Comparison of ENCODE assay signal across 26 cellular contexts in the genomic region with DNA sequence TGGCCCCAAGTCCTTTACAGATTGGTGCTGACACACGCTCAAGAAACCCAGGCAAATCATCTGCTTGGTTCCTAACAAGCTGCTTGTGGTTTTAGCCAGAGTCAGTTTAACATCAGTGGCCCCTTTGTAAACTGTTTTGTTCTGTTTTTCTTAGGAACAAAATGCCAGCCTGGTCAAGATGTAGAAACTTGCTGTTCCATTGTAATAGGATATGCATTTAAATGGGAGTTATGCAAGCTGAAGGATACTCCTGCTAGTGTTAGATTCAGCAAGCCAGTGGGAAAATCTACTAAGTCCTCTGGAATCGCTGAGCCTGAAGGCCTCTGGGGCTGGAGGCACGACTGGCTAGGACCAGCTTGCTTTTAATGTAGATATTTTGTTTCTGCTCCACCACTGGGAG.
DNase-seq lines count a peak whose midpoint lies in the region; ATAC-seq, FAIRE-seq and TF ChIP-seq lines count a peak whose summit lies in the region.
"Had no signal": no experiment of that assay in that cellular context is flagged by ENCODE, and none has a peak within 500 bp of the region (broad histone marks: within the 10 kb centered on the region; RNA-seq: fewer than 3 reads in every experiment).

No MANE protein-coding gene starts in this region.

- H3F3A ChIP-seq in smooth muscle cell (ENCODE audit: low read depth): no peaks in the 10 kb centered on the region

- peaks cover 19% of the 10 kb centered on the region for H3K4me1 ChIP-seq in HUES48 (ENCODE audit: control insufficient read depth, insufficient read depth, low read length)
- peaks cover 0 to 4% (median 1%) of the 10 kb centered on the region in 4 experiments; a peak in 2 of 7 replicates for H3K4me1 ChIP-seq in H1 (replicated peaks in 1 of 4; ENCODE audit: control insufficient read depth in 3 of 4, insufficient read depth in 4 of 4, low read length in 3 of 4)
- no peaks in the 10 kb centered on the region for H3K4me1 ChIP-seq in mesenchymal stem cell (ENCODE audit: control insufficient read depth, insufficient read depth, low read depth, low read length)
- H3K4me1 ChIP-seq in smooth muscle cell (ENCODE audit: low read depth): peaks cover 19% of the 10 kb centered on the region
- H3K4me1 ChIP-seq in psoas muscle: no peaks in the 10 kb centered on the region
- H3K4me1 ChIP-seq: prostate gland, SJSA1 had no signal

- H4K91ac ChIP-seq in H1 (replicated peaks; ENCODE audit: insufficient read length, low read length): no peak overlapping the region
- H4K91ac ChIP-seq in mesenchymal stem cell (ENCODE audit: low read length): no peak overlapping the region

- TF ChIP-seq CTCF in H1 (IDR thresholded peaks at IDR 0.05; ENCODE audit: control extremely low read depth in 1 of 3, insufficient read depth in 1 of 3, low read depth in 1 of 3, low read length in 3 of 3): no peak
- TF ChIP-seq CTCF in smooth muscle cell (IDR thresholded peaks at IDR 0.05; ENCODE audit: borderline replicate concordance, insufficient read depth, poor library complexity, severe bottlenecking): no peak
- no peak for TF ChIP-seq CTCF in psoas muscle (IDR thresholded peaks at IDR 0.05)

- no peak for ATAC-seq in psoas muscle
- ATAC-seq: stimulated activated naive CD8-positive, alpha-beta T cell treated with anti-CD3 and anti-CD28 coated beads, Interleukin-15, amount 100 ng/mL, for 72 hours had no signal

- peaks cover 58% of the 10 kb centered on the region for H3K27me3 ChIP-seq in HUES48 (ENCODE audit: control insufficient read depth, insufficient read depth, low read length)
- peaks cover 5 to 44% (median 24%) of the 10 kb centered on the region in 4 experiments for H3K27me3 ChIP-seq in H1 (replicated peaks in 1 of 4; ENCODE audit: control insufficient read depth in 3 of 4, extremely low read depth in 1 of 4, insufficient read depth in 3 of 4, low read length in 3 of 4)
- no peaks in the 10 kb centered on the region for H3K27me3 ChIP-seq in mesenchymal stem cell (ENCODE audit: control insufficient read depth in 1 of 2, insufficient read depth in 1 of 2, low read length in 2 of 2)
- H3K27me3 ChIP-seq in smooth muscle cell (ENCODE audit: low read depth): no peaks in the 10 kb centered on the region
- H3K27me3 ChIP-seq in psoas muscle (ENCODE audit: insufficient read depth in 3 of 3, low read length in 2 of 3): no peaks in the 10 kb centered on the region
- H3K27me3 ChIP-seq: SJSA1 had no signal

- H3K36me3 ChIP-seq in HUES48 (ENCODE audit: control insufficient read depth, insufficient read depth, low read length) (no peaks in the 10 kb centered on the region), H1 (ENCODE audit: control insufficient read depth in 2 of 4, insufficient read depth in 4 of 4, low read length in 3 of 4) (no peaks in the 10 kb centered on the region), mesenchymal stem cell (ENCODE audit: control insufficient read depth in 1 of 2, insufficient read depth in 2 of 2, low read depth in 1 of 2, low read length in 2 of 2) (no peaks in the 10 kb centered on the region), smooth muscle cell (ENCODE audit: low read depth) (no peaks in the 10 kb centered on the region), psoas muscle (ENCODE audit: insufficient read depth in 1 of 2, low read depth in 1 of 2) (no peaks in the 10 kb centered on the region)
- H3K36me3 ChIP-seq: prostate gland, SJSA1 had no signal

- H2BK15ac ChIP-seq in H1 (ENCODE audit: low read length): no peak overlapping the region
- H2BK15ac ChIP-seq in mesenchymal stem cell (ENCODE audit: low read depth, poor library complexity, severe bottlenecking): no peak overlapping the region

- H2AFZ ChIP-seq in H1 (ENCODE audit: low read length) (no peak overlapping the region), mesenchymal stem cell (ENCODE audit: low read depth, low read length) (no peak overlapping the region), smooth muscle cell (ENCODE audit: low read depth) (peak overlapping the region; percentile 41)

- H2AK5ac ChIP-seq in H1 (ENCODE audit: low read depth, low read length) (no peak overlapping the region), mesenchymal stem cell (ENCODE audit: low read length, severe bottlenecking) (no peak overlapping the region)

- no peak for TF ChIP-seq EP300 in H1 (IDR thresholded peaks at IDR 0.05; ENCODE audit: borderline replicate concordance in 1 of 2, low read depth in 2 of 2, low read length in 2 of 2)

- TF ChIP-seq POLR2A in H1 (IDR thresholded peaks at IDR 0.05; ENCODE audit: control extremely low read depth in 1 of 2, low read depth in 2 of 2, low read length in 2 of 2): no peak

- H4K5ac ChIP-seq in H1 (ENCODE audit: insufficient read length, low read depth, low read length): no peak overlapping the region

- H3K79me2 ChIP-seq in H1 (ENCODE audit: control insufficient read depth in 1 of 2, insufficient read depth in 2 of 2, low read length in 2 of 2): no peaks in the 10 kb centered on the region
- no peaks in the 10 kb centered on the region for H3K79me2 ChIP-seq in smooth muscle cell (ENCODE audit: low read depth)

- no peaks in the 10 kb centered on the region for H3K9me3 ChIP-seq in HUES48 (ENCODE audit: control insufficient read depth, insufficient read depth, low read length)
- H3K9me3 ChIP-seq in H1 (ENCODE audit: insufficient read depth in 2 of 2, low read depth in 1 of 2, low read length in 1 of 2): no peaks in the 10 kb centered on the region
- no peaks in the 10 kb centered on the region for H3K9me3 ChIP-seq in mesenchymal stem cell (ENCODE audit: control insufficient read depth, low read length)
- no peaks in the 10 kb centered on the region for H3K9me3 ChIP-seq in smooth muscle cell (replicated peaks; ENCODE audit: low read depth)
- no peaks in the 10 kb centered on the region for H3K9me3 ChIP-seq in psoas muscle
- H3K9me3 ChIP-seq: prostate gland, SJSA1 had no signal

- DNase-seq in H1 (ENCODE audit: low read depth in 1 of 2, low spot score in 2 of 2) (peak in 1 of 2 experiments; percentile 10), mesenchymal stem cell (peak; percentile 33), smooth muscle cell (lab: John Stamatoyannopoulos, UW; ENCODE audit: unreplicated experiment) (no peak), psoas muscle (no peak), foreskin melanocyte (no peak)
- no peak for DNase-seq in stimulated activated CD4-positive, alpha-beta T cell treated with anti-CD3 and anti-CD28 coated beads, Interleukin-1b, Interleukin-23, amount 100 ng/mL, for 48 hours
- DNase-seq: activated B cell treated with CpG ODN at 0.5 μM for 24 hours; activated CD4-positive, alpha-beta T cell treated with anti-CD3 and anti-CD28 coated beads, Interleukin-2, amount 50 U/mL, for 4 hours; activated CD8-positive, alpha-beta memory T cell treated with anti-CD3 and anti-CD28 coated beads, Interleukin-2, amount 50 U/mL, for 48 hours; activated naive CD4-positive, alpha-beta T cell treated with anti-CD3 and anti-CD28 coated beads, Interleukin-2, amount 50 U/mL, for 16 hours; central memory CD4-positive, alpha-beta T cell; DMS53; dorsolateral prefrontal cortex; GDM1; KG1; NCI-H1417 treated with DMSO at 0.1 percent for 48 hours; NCI-H2081; NCI-H345; NCI-H774; stimulated activated CD8-positive, alpha-beta memory T cell treated with anti-CD3 and anti-CD28 coated beads, Interleukin-4, amount 100 ng/mL, for 48 hours; stimulated activated naive CD8-positive, alpha-beta T cell treated with anti-CD3 and anti-CD28 coated beads, Interleukin-15, amount 100 ng/mL, for 72 hours; trophoblast cell had no signal

- H4K20me1 ChIP-seq in H1 (replicated peaks in 1 of 2; ENCODE audit: control insufficient read depth in 1 of 2, insufficient read depth in 2 of 2, low read length in 2 of 2) (no peaks in the 10 kb centered on the region), smooth muscle cell (ENCODE audit: low read depth) (no peaks in the 10 kb centered on the region)

- H3K4me2 ChIP-seq in H1 (ENCODE audit: insufficient read depth in 1 of 2, low read depth in 2 of 2, low read length in 2 of 2) (no peak overlapping the region; a peak in 1 of 4 replicates), mesenchymal stem cell (ENCODE audit: low read length, poor library complexity, severe bottlenecking) (no peak overlapping the region), smooth muscle cell (no peak overlapping the region)

- FAIRE-seq in H1 (lab: Jason Lieb, UNC): peak; percentile 91
- FAIRE-seq: astrocyte had no signal

- H3K23ac ChIP-seq in H1 (ENCODE audit: insufficient read length) (no peak overlapping the region), mesenchymal stem cell (ENCODE audit: low read length in 2 of 2) (no peak overlapping the region)

- H2BK120ac ChIP-seq in H1 (replicated peaks; ENCODE audit: low read depth, low read length) (no peak overlapping the region), mesenchymal stem cell (ENCODE audit: low read depth, low read length) (no peak overlapping the region)

- no peak overlapping the region for H2BK5ac ChIP-seq in H1 (ENCODE audit: low read depth, low read length)
- H2BK5ac ChIP-seq in mesenchymal stem cell (ENCODE audit: low read depth, low read length, poor library complexity, severe bottlenecking): no peak overlapping the region

- no peak overlapping the region for H2BK20ac ChIP-seq in H1 (ENCODE audit: low read length)

- H3K14ac ChIP-seq in H1 (ENCODE audit: insufficient read length) (no peak overlapping the region), mesenchymal stem cell (ENCODE audit: low read length in 2 of 2) (no peak overlapping the region)

- H4K8ac ChIP-seq in H1 (ENCODE audit: extremely low read depth, insufficient read depth, low read length): no peak overlapping the region
- H4K8ac ChIP-seq in mesenchymal stem cell (ENCODE audit: low read length): no peak overlapping the region

- CTCF ChIA-PET in H1 (lab: Charles Lee; ENCODE audit: partially characterized antibody): interaction anchor here (0.5 to 1.1 kb wide), 2 partner anchors 9 to 527 kb away, joined by 3 read pairs; no protein-coding TSS in a partner anchor

- WGBS in H1 (ENCODE audit: extremely low coverage in 1 of 2, insufficient coverage in 1 of 2, insufficient read length in 1 of 2, insufficient replicate concordance in 2 of 2, low coverage in 1 of 2, low lambda C conversion rate in 2 of 2, missing lambda C conversion rate in 1 of 2), 2 experiments: 14% methylated on average over 3 of the region's 3 CpGs; no CpG with 5 or more reads in 1 of the 2 experiments
- WGBS in mesenchymal stem cell: 81% methylated on average over 3 of the region's 3 CpGs
- 45% methylated on average over 3 of the region's 3 CpGs for WGBS in smooth muscle cell (ENCODE audit: low lambda C conversion rate)
- WGBS in psoas muscle, 3 donors: 47 to 72% (median 56%) methylated on average over 3 of the region's 3 CpGs

- no peak overlapping the region for H3K18ac ChIP-seq in H1 (ENCODE audit: extremely low read depth, low read length)
- no peak overlapping the region for H3K18ac ChIP-seq in mesenchymal stem cell (ENCODE audit: low read depth in 1 of 2, low read length in 2 of 2)

- H3K27ac ChIP-seq in HUES48 (ENCODE audit: low read depth, low read length) (peak overlapping the region; percentile 32), H1 (ENCODE audit: low read depth, low read length) (no peak overlapping the region), mesenchymal stem cell (ENCODE audit: low read length, poor library complexity, severe bottlenecking) (no peak overlapping the region), smooth muscle cell (ENCODE audit: low read depth) (no peak overlapping the region), psoas muscle (no peak overlapping the region)
- H3K27ac ChIP-seq: dorsolateral prefrontal cortex, prostate gland, SJSA1 had no signal

- H3K4ac ChIP-seq in H1 (replicated peaks; ENCODE audit: insufficient read length, low read depth, low read length): no peak overlapping the region
- H3K4ac ChIP-seq in mesenchymal stem cell (ENCODE audit: low read depth in 1 of 2, low read length in 2 of 2): no peak overlapping the region

- H3K79me1 ChIP-seq in H1 (ENCODE audit: low read depth, low read length) (no peaks in the 10 kb centered on the region), mesenchymal stem cell (replicated peaks; ENCODE audit: low read length, poor library complexity, severe bottlenecking) (no peaks in the 10 kb centered on the region)

- H3K4me3 ChIP-seq in HUES48 (ENCODE audit: low read depth, low read length): no peak overlapping the region
- no peak overlapping the region for H3K4me3 ChIP-seq in H1 (ENCODE audit: extremely low read depth in 1 of 4, insufficient read depth in 2 of 4, low read depth in 3 of 4, low read length in 4 of 4)
- H3K4me3 ChIP-seq in mesenchymal stem cell (ENCODE audit: insufficient read depth in 1 of 2, low read depth in 1 of 2, low read length in 2 of 2): no peak overlapping the region
- no peak overlapping the region for H3K4me3 ChIP-seq in smooth muscle cell
- H3K4me3 ChIP-seq in psoas muscle: no peak overlapping the region
- H3K4me3 ChIP-seq: dorsolateral prefrontal cortex, prostate gland, SJSA1 had no signal

- POLR2A ChIA-PET in H1 (lab: Charles Lee; ENCODE audit: partially characterized antibody): no interaction called here

- intact Hi-C loops in psoas muscle (cut with DNase I): no loop called here

- H3K9ac ChIP-seq in HUES48 (ENCODE audit: low read depth, low read length) (no peak overlapping the region), H1 (replicated peaks in 1 of 4; ENCODE audit: extremely low read depth in 1 of 4, low read depth in 3 of 4, low read length in 3 of 4) (no peak overlapping the region), mesenchymal stem cell (ENCODE audit: low read length) (no peak overlapping the region), smooth muscle cell (ENCODE audit: low read depth) (no peak overlapping the region)

- H2BK12ac ChIP-seq in H1 (ENCODE audit: low read depth, low read length) (no peak overlapping the region), mesenchymal stem cell (ENCODE audit: low read length in 2 of 2) (no peak overlapping the region)

- no peak overlapping the region for H3K56ac ChIP-seq in H1 (replicated peaks; ENCODE audit: insufficient read length, low read depth, low read length)

- no peaks in the 10 kb centered on the region for H3K23me2 ChIP-seq in H1 (ENCODE audit: low read depth, low read length)

- TF ChIP-seq RAD21 in H1 (IDR thresholded peaks at IDR 0.05 in 1 of 2, conservative IDR thresholded peaks at IDR 0.05 in 1 of 2; ENCODE audit: low read depth in 2 of 2, low read length in 2 of 2): no peak
